ENCODE assay signal across 7 cellular contexts in genomic region chr15:61086756-61087155, GRCh38.
"Had no signal": no experiment of that assay in that cellular context is flagged by ENCODE, and none has a peak within 500 bp of the region (broad histone marks: within the 10 kb centered on the region; RNA-seq: fewer than 3 reads in every experiment).

No MANE protein-coding gene starts in this region.

- H2AFZ ChIP-seq: GM23338 had no signal

- ATAC-seq: GM23338, HepG2 had no signal

- FAIRE-seq: H1, H54, HepG2 had no signal

- H3K4me2 ChIP-seq: GM23338 had no signal

- H3K4me3 ChIP-seq: GM23338 had no signal

- H3K27ac ChIP-seq: HL-60 had no signal

- DNase-seq: H9, HCEC 1CT had no signal
